Comparison of ENCODE assay signal across 8 cellular contexts in genomic region chr6:6712979-6713514, GRCh38.
DNase-seq lines count a peak whose midpoint lies in the region; ATAC-seq and TF ChIP-seq lines count a peak whose summit lies in the region.

No MANE protein-coding gene starts in this region.

- in situ Hi-C loops in KBM-7 (cut with MboI; ENCODE audit: low pct_unique_long_range_greater_than_20kb, low sequenced_read_pairs) = no loop called here
- in situ Hi-C loops in gastrocnemius medialis (cut with MboI; ENCODE audit: low sequenced_read_pairs in 4 of 4) = no loop called here

- H3K4me1 ChIP-seq in gastrocnemius medialis (peaks cover 4 to 9% of the 10 kb centered on the region in 2 donors), BE2C (no peaks in the 10 kb centered on the region)

- TF ChIP-seq CTCF in coronary artery (IDR thresholded peaks at IDR 0.05) = no peak
- no peak for TF ChIP-seq CTCF in progenitor cell of endocrine pancreas (IDR thresholded peaks at IDR 0.05; ENCODE audit: unreplicated experiment)
- no peak for TF ChIP-seq CTCF in gastrocnemius medialis (IDR thresholded peaks at IDR 0.05 in 4 of 5, conservative IDR thresholded peaks at IDR 0.05 in 1 of 5)
- TF ChIP-seq CTCF in BE2C (IDR thresholded peaks at IDR 0.05; ENCODE audit: low read depth, low read length) = no peak

- H3K4me3 ChIP-seq in coronary artery = peak overlapping the region; percentile 44
- no peak overlapping the region for H3K4me3 ChIP-seq in gastrocnemius medialis
- no peak overlapping the region for H3K4me3 ChIP-seq in BE2C (ENCODE audit: low read depth, low read length)

- TF ChIP-seq POLR2A in gastrocnemius medialis (IDR thresholded peaks at IDR 0.05) = no peak

- H3K36me3 ChIP-seq in gastrocnemius medialis (no peaks in the 10 kb centered on the region), BE2C (no peaks in the 10 kb centered on the region)

- ATAC-seq in gastrocnemius medialis = no peak

- H3K27ac Mint-ChIP-seq in progenitor cell of endocrine pancreas = peak overlapping the region; percentile 45

- no peaks in the 10 kb centered on the region for H3K36me3 Mint-ChIP-seq in progenitor cell of endocrine pancreas (ENCODE audit: insufficient read depth)

- H3K27me3 Mint-ChIP-seq in progenitor cell of endocrine pancreas = peaks cover 4% of the 10 kb centered on the region

- H3K4me3 Mint-ChIP-seq in progenitor cell of endocrine pancreas (ENCODE audit: low read depth) = no peak overlapping the region

- H3K9me3 ChIP-seq in gastrocnemius medialis (no peaks in the 10 kb centered on the region), BE2C (no peaks in the 10 kb centered on the region)

- H3K4me1 Mint-ChIP-seq in progenitor cell of endocrine pancreas (ENCODE audit: low read depth) = peaks cover 25% of the 10 kb centered on the region

- DNase-seq in GDM1 (lab: John Stamatoyannopoulos, UW) (peak; percentile 85), KBM-7 (peak; percentile 91), coronary artery (ENCODE audit: low spot score) (no peak), progenitor cell of endocrine pancreas (ENCODE audit: low spot score, unreplicated experiment) (no peak), HuH-7.5 (ENCODE audit: low spot score) (no peak), NK-92 (lab: John Stamatoyannopoulos, UW; ENCODE audit: unreplicated experiment) (no peak), gastrocnemius medialis (no peak), BE2C (no peak)

- H3K27ac ChIP-seq in coronary artery (peak overlapping the region in 1 of 2 donors; percentile 72), gastrocnemius medialis (peak overlapping the region in 2 of 4 donors; percentile 24 to 34)

- no peaks in the 10 kb centered on the region for H3K9me3 Mint-ChIP-seq in progenitor cell of endocrine pancreas (ENCODE audit: low read depth)

- intact Hi-C loops in gastrocnemius medialis (cut with DNase I; ENCODE audit: low total_unique reads) = no loop called here

- H3K27me3 ChIP-seq in gastrocnemius medialis = no peaks in the 10 kb centered on the region
- H3K27me3 ChIP-seq in BE2C = no peaks in the 10 kb centered on the region

Comparison
In these comparisons a context has a peak if more than half of its experiments do, and no peak if none do; other contexts are left out.
1. DNase-seq: peak in GDM1 (single experiment) and KBM-7 (single experiment); none in coronary artery (single experiment), progenitor cell of endocrine pancreas (single experiment), HuH-7.5 (single experiment), NK-92 (single experiment), gastrocnemius medialis (0 of 2) and BE2C (single experiment).